13 cellular contexts compared by ENCODE assay signal in the genomic region with DNA sequence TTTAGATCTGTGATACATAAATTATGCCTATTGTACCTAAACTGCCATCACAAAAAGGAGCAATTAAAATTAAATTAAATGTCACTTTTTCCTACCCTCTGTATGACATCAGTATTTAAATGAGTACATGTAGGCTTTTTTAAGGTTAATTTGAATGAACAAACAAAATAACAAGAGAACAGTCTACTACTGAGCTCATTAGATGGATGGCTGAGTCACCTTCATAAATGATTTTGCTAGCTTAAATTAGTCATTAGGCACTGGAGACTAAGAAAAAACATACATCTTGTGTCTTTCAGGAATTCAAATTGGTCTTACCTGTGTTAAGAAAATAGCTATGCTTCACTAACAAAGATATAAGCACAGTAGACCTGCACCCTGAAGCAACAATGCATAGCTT.
DNase-seq lines count a peak whose midpoint lies in the region; ATAC-seq and TF ChIP-seq lines count a peak whose summit lies in the region.
"Had no signal": no experiment of that assay in that cellular context is flagged by ENCODE, and none has a peak within 500 bp of the region (broad histone marks: within the 10 kb centered on the region; RNA-seq: fewer than 3 reads in every experiment).

No MANE protein-coding gene starts in this region.

- no peak overlapping the region for H3K4me3 ChIP-seq in osteoblast (ENCODE audit: insufficient read depth, low read length)
- H3K4me3 ChIP-seq: BLaER1, HAP-1 had no signal

- peaks cover 5% of the 10 kb centered on the region for H3K27me3 Mint-ChIP-seq in activated CD4-positive, alpha-beta T cell treated with anti-CD3 and anti-CD28 coated beads for 36 hours
- H3K27me3 Mint-ChIP-seq in activated CD8-positive, alpha-beta T cell treated with anti-CD3 and anti-CD28 coated beads for 36 hours, result peaks cover 7% of the 10 kb centered on the region

- H3K4me2 ChIP-seq in osteoblast (ENCODE audit: insufficient read depth, low read length), result no peak overlapping the region
- H3K4me2 ChIP-seq: BLaER1 had no signal

- no peaks in the 10 kb centered on the region for H3K36me3 Mint-ChIP-seq in activated CD4-positive, alpha-beta T cell treated with anti-CD3 and anti-CD28 coated beads for 36 hours (ENCODE audit: low read depth)
- no peaks in the 10 kb centered on the region for H3K36me3 Mint-ChIP-seq in activated CD8-positive, alpha-beta T cell treated with anti-CD3 and anti-CD28 coated beads for 36 hours (ENCODE audit: low read depth)

- POLR2A ChIA-PET in activated CD4-positive, alpha-beta T cell treated with anti-CD3 and anti-CD28 coated beads for 36 hours (lab: Charles Lee), result interaction anchor here (0.7 kb wide), 1 partner anchor 451 kb away, joined by 3 read pairs; no protein-coding TSS in a partner anchor
- POLR2A ChIA-PET in activated CD8-positive, alpha-beta T cell treated with anti-CD3 and anti-CD28 coated beads for 36 hours (lab: Charles Lee), result no interaction called here

- H3K4me3 Mint-ChIP-seq in activated CD4-positive, alpha-beta T cell treated with anti-CD3 and anti-CD28 coated beads for 36 hours, result no peak overlapping the region
- H3K4me3 Mint-ChIP-seq in activated CD8-positive, alpha-beta T cell treated with anti-CD3 and anti-CD28 coated beads for 36 hours, result no peak overlapping the region

- no peaks in the 10 kb centered on the region for H4K20me1 ChIP-seq in osteoblast (ENCODE audit: insufficient read depth, low read length)
- H4K20me1 ChIP-seq: BLaER1 had no signal

- H3K79me2 ChIP-seq in osteoblast (ENCODE audit: insufficient read depth, low read length), result no peaks in the 10 kb centered on the region

- H2AFZ ChIP-seq in osteoblast (ENCODE audit: low read length), result no peak overlapping the region

- H3K9me3 ChIP-seq in osteoblast (ENCODE audit: low read depth, low read length), result no peaks in the 10 kb centered on the region
- H3K9me3 ChIP-seq: BLaER1, HAP-1 had no signal

- no peaks in the 10 kb centered on the region for H3K36me3 ChIP-seq in osteoblast (ENCODE audit: insufficient read depth, low read length)
- H3K36me3 ChIP-seq: BLaER1, HAP-1 had no signal

- no peak overlapping the region for H3K27ac ChIP-seq in osteoblast (ENCODE audit: low read depth, low read length)
- H3K27ac ChIP-seq: BLaER1 had no signal

- CTCF ChIA-PET in activated CD4-positive, alpha-beta T cell treated with anti-CD3 and anti-CD28 coated beads for 36 hours (lab: Charles Lee), result interaction anchor here (0.5 to 0.7 kb wide), 4 partner anchors 14 to 505 kb away, joined by 3 read pairs; no protein-coding TSS in a partner anchor
- CTCF ChIA-PET in activated CD8-positive, alpha-beta T cell treated with anti-CD3 and anti-CD28 coated beads for 36 hours (lab: Charles Lee), result interaction anchor here (1.6 to 2.5 kb wide), 3 partner anchors 10 to 13 kb away, joined by 4 to 8 read pairs (median 5); no protein-coding TSS in a partner anchor

- no peaks in the 10 kb centered on the region for H3K4me1 ChIP-seq in osteoblast (ENCODE audit: insufficient read depth, low read length)
- H3K4me1 ChIP-seq: BLaER1, HAP-1 had no signal

- H3K4me1 Mint-ChIP-seq in activated CD4-positive, alpha-beta T cell treated with anti-CD3 and anti-CD28 coated beads for 36 hours, result no peaks in the 10 kb centered on the region
- no peaks in the 10 kb centered on the region for H3K4me1 Mint-ChIP-seq in activated CD8-positive, alpha-beta T cell treated with anti-CD3 and anti-CD28 coated beads for 36 hours (ENCODE audit: low read depth)

- H3K9me3 Mint-ChIP-seq in activated CD4-positive, alpha-beta T cell treated with anti-CD3 and anti-CD28 coated beads for 36 hours (ENCODE audit: low read depth), result no peaks in the 10 kb centered on the region
- H3K9me3 Mint-ChIP-seq in activated CD8-positive, alpha-beta T cell treated with anti-CD3 and anti-CD28 coated beads for 36 hours, result no peaks in the 10 kb centered on the region

- ATAC-seq in activated CD4-positive, alpha-beta T cell treated with anti-CD3 and anti-CD28 coated beads for 36 hours, result peak; percentile 55
- ATAC-seq in activated CD8-positive, alpha-beta T cell treated with anti-CD3 and anti-CD28 coated beads for 36 hours, result no peak
- ATAC-seq in GM21423 (IDR thresholded peaks at IDR 0.05; ENCODE audit: unreplicated experiment), result no peak
- ATAC-seq: HepG2 had no signal

- H3K27ac Mint-ChIP-seq in activated CD4-positive, alpha-beta T cell treated with anti-CD3 and anti-CD28 coated beads for 36 hours, result no peak overlapping the region
- no peak overlapping the region for H3K27ac Mint-ChIP-seq in activated CD8-positive, alpha-beta T cell treated with anti-CD3 and anti-CD28 coated beads for 36 hours

- no peak for TF ChIP-seq CTCF in osteoblast (IDR thresholded peaks at IDR 0.05; ENCODE audit: extremely low read depth, low read depth, low read length)
- TF ChIP-seq CTCF in activated CD8-positive, alpha-beta T cell treated with anti-CD3 and anti-CD28 coated beads for 36 hours (IDR thresholded peaks at IDR 0.05), result no peak

- intact Hi-C loops in activated CD4-positive, alpha-beta T cell treated with anti-CD3 and anti-CD28 coated beads for 36 hours (cut with DNase I, micrococcal nuclease), result no loop called here
- intact Hi-C loops in activated CD8-positive, alpha-beta T cell treated with anti-CD3 and anti-CD28 coated beads for 36 hours (cut with micrococcal nuclease), result no loop called here

- H3K27me3 ChIP-seq in osteoblast (ENCODE audit: insufficient read depth, low read length), result no peaks in the 10 kb centered on the region
- H3K27me3 ChIP-seq: BLaER1 had no signal

- no peak for DNase-seq in activated CD4-positive, alpha-beta T cell treated with anti-CD3 and anti-CD28 coated beads for 36 hours
- no peak for DNase-seq in activated CD4-positive, alpha-beta T cell treated with anti-CD3 and anti-CD28 coated beads, Interleukin-2, amount 50 U/mL, for 4 hours
- DNase-seq in NCI-H69 (lab: John Stamatoyannopoulos, UW), result peak; percentile 40
- peak; percentile 1 for DNase-seq in osteoblast (ENCODE audit: insufficient read length, low spot score, missing footprints)
- DNase-seq in activated CD8-positive, alpha-beta T cell treated with anti-CD3 and anti-CD28 coated beads for 36 hours, result no peak
- DNase-seq in SW 1271 (lab: John Stamatoyannopoulos, UW), result no peak
- DNase-seq: 8988T, AML-193, DMS 273 treated with DMSO at 0.1 percent for 48 hours had no signal

Comparison
In these comparisons a context has a peak if more than half of its experiments do, and no peak if none do; other contexts are left out.
1. DNase-seq: peak in NCI-H69 (single experiment) and osteoblast (single experiment); none in activated CD4-positive, alpha-beta T cell treated with anti-CD3 and anti-CD28 coated beads for 36 hours (single experiment), activated CD4-positive, alpha-beta T cell treated with anti-CD3 and anti-CD28 coated beads, Interleukin-2, amount 50 U/mL, for 4 hours (0 of 2), activated CD8-positive, alpha-beta T cell treated with anti-CD3 and anti-CD28 coated beads for 36 hours (single experiment) and SW 1271 (0 of 2).